ENCODE assay signal across 8 cellular contexts in the genomic region with DNA sequence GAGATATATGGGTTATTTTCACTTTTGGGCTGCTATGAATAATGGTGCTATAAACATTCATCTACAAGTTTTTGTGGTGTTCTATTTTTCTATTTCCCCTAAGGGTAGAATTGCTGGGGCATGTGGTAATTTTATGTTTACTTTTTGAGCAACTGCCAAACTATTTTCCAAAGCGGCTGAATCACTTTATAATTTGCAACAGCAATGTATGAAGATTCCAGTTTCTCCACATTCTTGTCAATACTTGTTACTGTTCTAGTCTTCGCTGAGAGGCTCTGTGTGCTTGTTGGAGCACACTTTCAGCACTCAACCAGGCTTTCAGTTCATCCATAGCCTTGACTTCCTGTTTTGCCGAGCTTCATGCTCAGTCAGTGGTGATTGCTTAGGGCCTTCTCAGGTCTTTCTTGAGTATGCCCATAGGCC.
DNase-seq lines count a peak whose midpoint lies in the region; ATAC-seq and TF ChIP-seq lines count a peak whose summit lies in the region.

No MANE protein-coding gene starts in this region.

- no peaks in the 10 kb centered on the region for H3K9me3 ChIP-seq in BLaER1

- H3K27me3 ChIP-seq in BLaER1: no peaks in the 10 kb centered on the region

- peak overlapping the region; percentile 94 for H3K27ac Mint-ChIP-seq in T-helper 1 cell treated with Interleukin-12 subunit alpha and Interleukin-12 subunit beta and Interleukin-4 antibody, amounts not matched to agents 30 μg/mL and 1 μg/mL, for 36 hours

- no peaks in the 10 kb centered on the region for H4K20me1 ChIP-seq in BLaER1

- peaks cover 30% of the 10 kb centered on the region for H3K4me1 ChIP-seq in BLaER1

- peaks cover 31% of the 10 kb centered on the region for H3K4me1 Mint-ChIP-seq in T-helper 1 cell treated with Interleukin-12 subunit alpha and Interleukin-12 subunit beta and Interleukin-4 antibody, amounts not matched to agents 30 μg/mL and 1 μg/mL, for 36 hours (ENCODE audit: low read depth)

- peaks cover 1% of the 10 kb centered on the region for H3K36me3 Mint-ChIP-seq in T-helper 1 cell treated with Interleukin-12 subunit alpha and Interleukin-12 subunit beta and Interleukin-4 antibody, amounts not matched to agents 30 μg/mL and 1 μg/mL, for 36 hours (ENCODE audit: low read depth)

- H3K9me3 Mint-ChIP-seq in T-helper 1 cell treated with Interleukin-12 subunit alpha and Interleukin-12 subunit beta and Interleukin-4 antibody, amounts not matched to agents 30 μg/mL and 1 μg/mL, for 36 hours: no peaks in the 10 kb centered on the region

- no peaks in the 10 kb centered on the region for H3K36me3 ChIP-seq in BLaER1

- DNase-seq in fibroblast of mammary gland (ENCODE audit: low read depth) (peak; percentile 95), pons (ENCODE audit: low spot score) (peak; percentile 55), NCI-H1105 treated with DMSO at 0.1 percent for 48 hours (lab: John Stamatoyannopoulos, UW) (no peak), DMS 273 (lab: John Stamatoyannopoulos, UW; ENCODE audit: unreplicated experiment) (no peak)

- no peaks in the 10 kb centered on the region for H3K27me3 Mint-ChIP-seq in T-helper 1 cell treated with Interleukin-12 subunit alpha and Interleukin-12 subunit beta and Interleukin-4 antibody, amounts not matched to agents 30 μg/mL and 1 μg/mL, for 36 hours (ENCODE audit: low read depth)

- peak overlapping the region; percentile 56 for H3K27ac ChIP-seq in BLaER1

- peak overlapping the region; percentile 70 for H3K4me2 ChIP-seq in BLaER1

- no peak for TF ChIP-seq CTCF in fibroblast of mammary gland (conservative IDR thresholded peaks at IDR 0.05; ENCODE audit: control insufficient read depth, insufficient read depth, low read depth, low read length)

- H3K4me3 ChIP-seq in BLaER1: no peak overlapping the region
- peak overlapping the region; percentile 8 for H3K4me3 ChIP-seq in fibroblast of mammary gland (ENCODE audit: control insufficient read depth, low read depth, low read length)

- peak overlapping the region; percentile 2; the same call in 1 of the 2 replicates for H3K9ac ChIP-seq in BLaER1

- ATAC-seq in GM18907 (IDR thresholded peaks at IDR 0.05; ENCODE audit: unreplicated experiment) (peak; percentile 84), HG03521 (IDR thresholded peaks at IDR 0.05; ENCODE audit: unreplicated experiment) (peak; percentile 58)

- H3K4me3 Mint-ChIP-seq in T-helper 1 cell treated with Interleukin-12 subunit alpha and Interleukin-12 subunit beta and Interleukin-4 antibody, amounts not matched to agents 30 μg/mL and 1 μg/mL, for 36 hours: peak overlapping the region; percentile 73

Comparison
In these comparisons a context has a peak if more than half of its experiments do, and no peak if none do; other contexts are left out.
1. DNase-seq: peak in fibroblast of mammary gland (single experiment) and pons (single experiment); none in NCI-H1105 treated with DMSO at 0.1 percent for 48 hours (single experiment) and DMS 273 (single experiment).